In the genomic region with DNA sequence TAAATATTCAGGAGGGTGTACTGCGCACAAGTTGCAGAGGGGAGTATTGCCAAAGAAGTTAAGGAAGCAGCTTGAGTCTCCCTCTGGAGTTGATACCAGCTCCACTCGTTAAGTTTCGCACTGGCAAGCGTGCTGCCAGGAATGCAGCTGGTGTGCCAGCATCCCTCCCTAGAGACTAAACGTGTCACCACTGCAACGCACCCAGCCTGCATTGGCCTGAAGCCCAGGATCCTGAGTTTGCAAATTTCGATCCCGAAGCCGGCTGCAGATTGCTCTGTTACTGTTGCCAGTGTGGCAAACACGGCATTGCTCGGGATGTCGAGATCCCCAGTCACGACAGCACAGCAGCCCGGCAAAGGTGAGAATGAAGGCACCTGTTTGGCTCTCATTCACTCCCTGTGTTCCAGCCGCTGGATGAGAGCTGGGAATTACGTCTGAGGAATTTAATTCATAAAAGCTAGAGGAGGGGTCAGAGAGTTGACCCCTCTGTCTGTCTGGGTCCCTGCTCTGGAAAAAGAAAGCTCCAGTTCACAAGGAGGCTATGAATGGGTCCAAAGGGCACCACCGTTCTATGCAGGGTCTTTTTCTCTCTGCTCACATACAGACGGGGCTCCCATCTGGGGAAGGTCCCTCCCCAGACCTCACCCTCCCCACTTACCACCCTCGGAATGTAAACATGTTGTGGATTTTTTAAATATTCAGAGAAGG, we compare ENCODE assay signal across 8 cellular contexts.
A peak's percentile ranks its signal among the peaks of the same experiment; 100 is the strongest.
DNase-seq lines count a peak whose midpoint lies in the region; ATAC-seq and TF ChIP-seq lines count a peak whose summit lies in the region.

No MANE protein-coding gene starts in this region.

- CTCF ChIA-PET in PC-9 (lab: Charles Lee) = interaction anchor here (0.6 kb wide), 1 partner anchor 1281 kb away, joined by 3 read pairs; no protein-coding TSS in a partner anchor

- H4K20me1 ChIP-seq in PC-9 (ENCODE audit: insufficient read depth) = no peaks in the 10 kb centered on the region

- peaks cover 28% of the 10 kb centered on the region for H3F3A ChIP-seq in PC-9 (ENCODE audit: insufficient read depth, low read depth)

- H3K27me3 ChIP-seq in PC-9 (ENCODE audit: insufficient read depth, low read depth) (no peaks in the 10 kb centered on the region), muscle layer of colon (ENCODE audit: control insufficient read depth in 1 of 2, insufficient read depth in 2 of 2, low read length in 2 of 2) (no peaks in the 10 kb centered on the region)

- DNase-seq in DMS53 treated with DMSO at 0.1 percent for 48 hours (lab: John Stamatoyannopoulos, UW; ENCODE audit: unreplicated experiment) (peak; percentile 72), PC-9 (peak; percentile 94 to 95), epithelial cell of prostate (ENCODE audit: low read depth, low spot score) (peak; percentile 89)
- DNase-seq in effector CD8-positive, alpha-beta T cell (lab: John Stamatoyannopoulos, UW) = no peak
- DNase-seq in activated effector memory CD4-positive, alpha-beta T cell treated with anti-CD3 and anti-CD28 coated beads, Interleukin-2, amount 50 U/mL, for 16 hours = no peak

- peaks cover 32% of the 10 kb centered on the region for H3K4me1 ChIP-seq in PC-9 (replicated peaks; ENCODE audit: insufficient read depth)
- peaks cover 37% of the 10 kb centered on the region for H3K4me1 ChIP-seq in muscle layer of colon (ENCODE audit: insufficient read depth, low read length)

- H3K9me3 ChIP-seq in PC-9 (ENCODE audit: insufficient read depth, low read depth) (no peaks in the 10 kb centered on the region), muscle layer of colon (ENCODE audit: low read length) (no peaks in the 10 kb centered on the region)

- H3K4me3 ChIP-seq in PC-9 (peak overlapping the region; percentile 45; the same call in 1 of the 2 replicates), muscle layer of colon (ENCODE audit: low read depth in 1 of 2, low read length in 2 of 2) (peak overlapping the region; percentile 21 to 54)

- no peak for TF ChIP-seq CTCF in PC-9 (conservative IDR thresholded peaks at IDR 0.05)

- ATAC-seq in HG02852 (IDR thresholded peaks at IDR 0.05; ENCODE audit: unreplicated experiment) (no peak), HG02840 (IDR thresholded peaks at IDR 0.05; ENCODE audit: low FRiP score, unreplicated experiment) (no peak)

- peak overlapping the region; percentile 77 for H3K4me2 ChIP-seq in PC-9

- H3K9me2 ChIP-seq in PC-9 (ENCODE audit: insufficient read depth) = no peaks in the 10 kb centered on the region

- no peak overlapping the region for H3K9ac ChIP-seq in muscle layer of colon (ENCODE audit: low read length)

- H2AFZ ChIP-seq in PC-9 = no peak overlapping the region

- H3K36me3 ChIP-seq in PC-9 (ENCODE audit: low read depth) = no peaks in the 10 kb centered on the region; the same call in 1 of the 2 replicates
- peaks cover 2% of the 10 kb centered on the region for H3K36me3 ChIP-seq in muscle layer of colon (ENCODE audit: insufficient read depth, low read length)

- peaks cover 52% of the 10 kb centered on the region for H3K79me2 ChIP-seq in PC-9 (ENCODE audit: low read depth)

- POLR2A ChIA-PET in PC-9 (lab: Charles Lee; ENCODE audit: unreplicated experiment) = interaction anchor here (0.5 to 0.9 kb wide), 10 partner anchors 9 to 1909 kb away, joined by 3 to 18 read pairs (median 4); no protein-coding TSS in a partner anchor

- BruUV-seq in PC-9 (replicated peaks; lab: Mats Ljungman, UMichigan) = TSS peak; percentile 92

- H3K27ac ChIP-seq in PC-9 = peak overlapping the region; percentile 98
- H3K27ac ChIP-seq in epithelial cell of prostate = peak overlapping the region; percentile 82
- peak overlapping the region; percentile 74 for H3K27ac ChIP-seq in muscle layer of colon (ENCODE audit: low read depth, low read length)

- intact Hi-C loops in PC-9 (cut with micrococcal nuclease; ENCODE audit: unreplicated experiment) = loop anchor here (1.0 to 10.0 kb wide), 8 partner anchors 9 to 263 kb away; a partner anchor contains a TSS

Comparison
In these comparisons a context has a peak if more than half of its experiments do, and no peak if none do; other contexts are left out.
1. DNase-seq: peak in DMS53 treated with DMSO at 0.1 percent for 48 hours (single experiment), PC-9 (2 of 2) and epithelial cell of prostate (single experiment); none in effector CD8-positive, alpha-beta T cell (single experiment) and activated effector memory CD4-positive, alpha-beta T cell treated with anti-CD3 and anti-CD28 coated beads, Interleukin-2, amount 50 U/mL, for 16 hours (single experiment).
2. Peak in every context shown above with its lines, with median percentiles within 50 percentile points of each other: H3K27ac ChIP-seq.